In genomic region chr3:12316721-12317351, GRCh38 we compare ENCODE assay signal across 1 cellular context.
TF ChIP-seq lines count a peak whose summit lies in the region.

No MANE protein-coding gene starts in this region.

TF ChIP-seq in WTC11, 78 proteins besides CTCF, POLR2A, EP300 and RAD21 (continued from another document):
- TF ChIP-seq ATF6 (CRISPR knock-in tag; IDR thresholded peaks at IDR 0.05) (no peak), GABPB1 (CRISPR knock-in tag; IDR thresholded peaks at IDR 0.05) (no peak), NFATC4 (CRISPR knock-in tag; IDR thresholded peaks at IDR 0.05) (no peak), ZBTB21 (CRISPR knock-in tag; IDR thresholded peaks at IDR 0.05; ENCODE audit: borderline replicate concordance) (no peak)
- TF ChIP-seq, protein P1, sequence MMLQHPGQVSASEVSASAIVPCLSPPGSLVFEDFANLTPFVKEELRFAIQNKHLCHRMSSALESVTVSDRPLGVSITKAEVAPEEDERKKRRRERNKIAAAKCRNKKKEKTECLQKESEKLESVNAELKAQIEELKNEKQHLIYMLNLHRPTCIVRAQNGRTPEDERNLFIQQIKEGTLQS (CRISPR knock-in tag; conservative IDR thresholded peaks at IDR 0.05), result no peak
TF ChIP-seq in WTC11: peak in this region for 0.
